25 cellular contexts compared by ENCODE assay signal in genomic region chr21:16358021-16358420, GRCh38.
"Had no signal": no experiment of that assay in that cellular context is flagged by ENCODE, and none has a peak within 500 bp of the region (broad histone marks: within the 10 kb centered on the region; RNA-seq: fewer than 3 reads in every experiment).

No MANE protein-coding gene starts in this region.

- H3K4me3 Mint-ChIP-seq: activated CD8-positive, alpha-beta T cell treated with anti-CD3 and anti-CD28 coated beads, Interleukin-2, amount 10 ng/mL, durations not matched to agents 7 days and 5 days; activated naive CD8-positive, alpha-beta T cell treated with anti-CD3 and anti-CD28 coated beads, Interleukin-2, amount 50 U/mL, for 24 hours; activated T-helper 1 cell treated with anti-CD3 and anti-CD28 coated beads, Interleukin-12 subunit alpha, Interleukin-12 subunit beta, Interleukin-2, Interleukin-4 antibody, amounts not matched to agents 30 ng/mL and 10 ng/mL and 1 ng/mL, durations not matched to agents 14 hours and 24 hours and 36 hours; effector memory CD8-positive, alpha-beta T cell; memory B cell; nephron progenitor cell; stimulated activated naive B cell treated with anti-CD40 and anti-IgM and Interleukin-4, amounts not matched to agents 10 μg/mL and 1 μg/mL and 100 μg/mL, for 72 hours; type B pancreatic cell had no signal

- DNase-seq: activated CD4-positive, alpha-beta T cell treated with anti-CD3 and anti-CD28 coated beads for 1 hour; activated CD4-positive, alpha-beta T cell treated with anti-CD3 and anti-CD28 coated beads, Interleukin-2, amount 50 U/mL, for 1 hour; activated CD8-positive, alpha-beta T cell treated with anti-CD3 and anti-CD28 coated beads, Interleukin-2, amount 10 ng/mL, durations not matched to agents 7 days and 5 days; activated gamma-delta T cell; activated naive CD4-positive, alpha-beta T cell treated with anti-CD3 and anti-CD28 coated beads, Interleukin-2, amount 50 U/mL, for 16 hours; activated naive CD8-positive, alpha-beta T cell treated with anti-CD3 and anti-CD28 coated beads, Interleukin-2, amount 50 U/mL, for 24 hours; body of pancreas; effector memory CD8-positive, alpha-beta T cell; gastrocnemius medialis; heart left ventricle; islet precursor cell; left cardiac atrium; nephron progenitor cell; nucleus accumbens; right lobe of liver; small intestine; stimulated activated CD4-positive, alpha-beta T cell treated with anti-CD3 and anti-CD28 coated beads, Interleukin-15, amount 100 ng/mL, for 24 hours; stimulated activated CD4-positive, alpha-beta T cell treated with anti-CD3 and anti-CD28 coated beads, Interleukin-2, amount 100 ng/mL, for 48 hours; stimulated activated CD8-positive, alpha-beta memory T cell treated with anti-CD3 and anti-CD28 coated beads, Interleukin-4, amount 100 ng/mL, for 48 hours; stimulated activated naive B cell treated with anti-CD40 and anti-IgM and Interleukin-4, amounts not matched to agents 10 μg/mL and 1 μg/mL and 100 μg/mL, for 72 hours had no signal

- H3K27me3 Mint-ChIP-seq: activated naive CD8-positive, alpha-beta T cell treated with anti-CD3 and anti-CD28 coated beads, Interleukin-2, amount 50 U/mL, for 24 hours; effector memory CD8-positive, alpha-beta T cell; memory B cell; stimulated activated naive B cell treated with anti-CD40 and anti-IgM and Interleukin-4, amounts not matched to agents 10 μg/mL and 1 μg/mL and 100 μg/mL, for 72 hours; type B pancreatic cell had no signal

- H3K4me1 Mint-ChIP-seq: activated naive CD8-positive, alpha-beta T cell treated with anti-CD3 and anti-CD28 coated beads, Interleukin-2, amount 50 U/mL, for 24 hours; memory B cell; nephron progenitor cell; stimulated activated naive B cell treated with anti-CD40 and anti-IgM and Interleukin-4, amounts not matched to agents 10 μg/mL and 1 μg/mL and 100 μg/mL, for 72 hours had no signal

- H3K27ac Mint-ChIP-seq: activated CD8-positive, alpha-beta T cell treated with anti-CD3 and anti-CD28 coated beads, Interleukin-2, amount 10 ng/mL, durations not matched to agents 7 days and 5 days; activated naive CD8-positive, alpha-beta T cell treated with anti-CD3 and anti-CD28 coated beads, Interleukin-2, amount 50 U/mL, for 24 hours; activated T-helper 1 cell treated with anti-CD3 and anti-CD28 coated beads, Interleukin-12 subunit alpha, Interleukin-12 subunit beta, Interleukin-2, Interleukin-4 antibody, amounts not matched to agents 30 ng/mL and 10 ng/mL and 1 ng/mL, durations not matched to agents 14 hours and 24 hours and 36 hours; effector memory CD8-positive, alpha-beta T cell; memory B cell; nephron progenitor cell; stimulated activated naive B cell treated with anti-CD40 and anti-IgM and Interleukin-4, amounts not matched to agents 10 μg/mL and 1 μg/mL and 100 μg/mL, for 72 hours; type B pancreatic cell had no signal

- H3K9me3 ChIP-seq: body of pancreas, esophagus muscularis mucosa, gastrocnemius medialis, right lobe of liver, vagina had no signal

- ATAC-seq: activated CD8-positive, alpha-beta T cell treated with anti-CD3 and anti-CD28 coated beads, Interleukin-2, amount 10 ng/mL, durations not matched to agents 7 days and 5 days; activated naive CD8-positive, alpha-beta T cell treated with anti-CD3 and anti-CD28 coated beads, Interleukin-2, amount 50 U/mL, for 24 hours; body of pancreas; effector memory CD8-positive, alpha-beta T cell; gastrocnemius medialis; heart left ventricle; left cardiac atrium; right lobe of liver; stimulated activated naive B cell treated with anti-CD40 and anti-IgM and Interleukin-4, amounts not matched to agents 10 μg/mL and 1 μg/mL and 100 μg/mL, for 72 hours had no signal

- H3K36me3 Mint-ChIP-seq: memory B cell; stimulated activated naive B cell treated with anti-CD40 and anti-IgM and Interleukin-4, amounts not matched to agents 10 μg/mL and 1 μg/mL and 100 μg/mL, for 72 hours had no signal

- H3K9me3 Mint-ChIP-seq: activated T-helper 1 cell treated with anti-CD3 and anti-CD28 coated beads, Interleukin-12 subunit alpha, Interleukin-12 subunit beta, Interleukin-2, Interleukin-4 antibody, amounts not matched to agents 30 ng/mL and 10 ng/mL and 1 ng/mL, durations not matched to agents 14 hours and 24 hours and 36 hours; effector memory CD8-positive, alpha-beta T cell; memory B cell had no signal
